In the genomic region with DNA sequence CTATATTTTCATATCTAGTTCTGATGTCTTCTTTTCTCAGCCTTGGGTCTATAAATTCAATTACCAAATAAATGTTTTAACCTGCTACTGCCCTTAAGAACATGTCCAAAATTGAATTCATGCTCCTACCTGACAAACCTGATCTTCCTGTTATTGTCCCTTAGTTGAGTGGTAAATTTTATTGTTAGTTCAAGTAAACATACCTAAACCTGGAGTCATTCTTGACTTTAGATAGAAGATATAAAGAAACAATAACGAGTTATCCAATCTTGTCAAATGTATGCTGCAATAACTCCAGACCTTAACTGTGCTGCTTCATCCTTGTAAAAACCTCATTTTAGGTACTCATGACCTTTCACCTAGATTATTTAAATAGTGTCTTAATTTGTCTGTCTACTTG, we compare ENCODE assay signal across 16 cellular contexts.
"Had no signal": no experiment of that assay in that cellular context is flagged by ENCODE, and none has a peak within 500 bp of the region (broad histone marks: within the 10 kb centered on the region; RNA-seq: fewer than 3 reads in every experiment).

No MANE protein-coding gene starts in this region.

- H3K27ac ChIP-seq: adrenal gland, colonic mucosa, pancreas had no signal

- DNase-seq: activated CD4-positive, alpha-beta memory T cell treated with anti-CD3 and anti-CD28 coated beads, Interleukin-2, amount 10 ng/mL, durations not matched to agents 7 days and 5 days; activated CD4-positive, alpha-beta T cell treated with anti-CD3 and anti-CD28 coated beads for 4 hours; activated effector memory CD4-positive, alpha-beta T cell treated with Interleukin-2 at 50 U/mL for 16 hours; activated T-cell treated with anti-CD3 and anti-CD28 coated beads, Interleukin-2, amount 50 U/mL, for 4 hours; adrenal gland; central memory CD4-positive, alpha-beta T cell; colonic mucosa; head of caudate nucleus; immature natural killer cell; naive thymus-derived CD4-positive, alpha-beta T cell; pancreas; stimulated activated CD4-positive, alpha-beta T cell treated with anti-CD3 and anti-CD28 coated beads, Interleukin-2, amount 100 ng/mL, for 48 hours; T-helper 17 cell had no signal

- H3K4me1 ChIP-seq: adrenal gland, colonic mucosa, pancreas had no signal

- ATAC-seq: activated T-cell treated with anti-CD3 and anti-CD28 coated beads, Interleukin-2, amount 50 U/mL, for 4 hours; naive thymus-derived CD4-positive, alpha-beta T cell; pancreas; stimulated activated memory B cell treated with anti-CD40 and anti-IgM and Interleukin-4, amounts not matched to agents 10 μg/mL and 1 μg/mL and 100 μg/mL, for 72 hours; T-helper 17 cell; WTC11 had no signal

- H3K27me3 ChIP-seq: adrenal gland, colonic mucosa had no signal

- H3K9me3 ChIP-seq: adrenal gland, colonic mucosa, pancreas had no signal

- H3K36me3 ChIP-seq: adrenal gland, colonic mucosa, pancreas had no signal

- H3K4me3 ChIP-seq: adrenal gland, colonic mucosa, lung, pancreas had no signal
